Comparison of ENCODE assay signal across 10 cellular contexts in genomic region chr9:22170990-22171663, GRCh38.
A peak's percentile ranks its signal among the peaks of the same experiment; 100 is the strongest.
DNase-seq lines count a peak whose midpoint lies in the region; ATAC-seq, FAIRE-seq and TF ChIP-seq lines count a peak whose summit lies in the region.
"Had no signal": no experiment of that assay in that cellular context is flagged by ENCODE, and none has a peak within 500 bp of the region (broad histone marks: within the 10 kb centered on the region; RNA-seq: fewer than 3 reads in every experiment).

No MANE protein-coding gene starts in this region.

- H3K36me3 ChIP-seq in PC-9 (ENCODE audit: low read depth) (no peaks in the 10 kb centered on the region), smooth muscle cell (ENCODE audit: low read depth) (no peaks in the 10 kb centered on the region), prostate gland (no peaks in the 10 kb centered on the region)
- H3K36me3 ChIP-seq: vagina had no signal

- no peak for TF ChIP-seq POLR2A in prostate gland (IDR thresholded peaks at IDR 0.05)

- DNase-seq in GM19239 (ENCODE audit: insufficient read length, low spot score), result no peak
- DNase-seq in PC-9, result no peak
- no peak for DNase-seq in smooth muscle cell (lab: John Stamatoyannopoulos, UW; ENCODE audit: unreplicated experiment)
- no peak for DNase-seq in prostate gland (ENCODE audit: low spot score)
- no peak for DNase-seq in middle frontal gyrus (ENCODE audit: extremely low spot score, low spot score)
- DNase-seq in activated effector memory CD4-positive, alpha-beta T cell treated with anti-CD3 and anti-CD28 coated beads, Interleukin-2, amount 50 U/mL, for 16 hours, result no peak
- DNase-seq: activated T-cell treated with anti-CD3 and anti-CD28 coated beads, Interleukin-2, amount 50 U/mL, for 72 hours; NCI-H1694 treated with DMSO at 0.1 percent for 48 hours had no signal

- peak; percentile 51 for ATAC-seq in HG03060 (IDR thresholded peaks at IDR 0.05; ENCODE audit: low read depth, unreplicated experiment)
- ATAC-seq: activated T-cell treated with anti-CD3 and anti-CD28 coated beads, Interleukin-2, amount 50 U/mL, for 72 hours had no signal

- H3K27me3 ChIP-seq in PC-9 (ENCODE audit: insufficient read depth, low read depth) (no peaks in the 10 kb centered on the region), smooth muscle cell (ENCODE audit: low read depth) (no peaks in the 10 kb centered on the region), prostate gland (replicated peaks; ENCODE audit: insufficient read depth) (no peaks in the 10 kb centered on the region)
- H3K27me3 ChIP-seq: vagina had no signal

- H3K4me2 ChIP-seq in PC-9 (no peak overlapping the region), smooth muscle cell (peak overlapping the region; percentile 38)

- FAIRE-seq in GM19239 (lab: Jason Lieb, UNC), result peak; percentile 8

- BruUV-seq in PC-9 (replicated peaks; lab: Mats Ljungman, UMichigan), result no TSS peak

- H3K79me2 ChIP-seq in PC-9 (ENCODE audit: low read depth) (no peaks in the 10 kb centered on the region), smooth muscle cell (ENCODE audit: low read depth) (no peaks in the 10 kb centered on the region)

- no peaks in the 10 kb centered on the region for H3K9me2 ChIP-seq in PC-9 (ENCODE audit: insufficient read depth)

- POLR2A ChIA-PET in PC-9 (lab: Charles Lee; ENCODE audit: unreplicated experiment), result no interaction called here

- WGBS in smooth muscle cell (ENCODE audit: low lambda C conversion rate), result 85% methylated on average over 2 of the region's 2 CpGs
- WGBS in prostate gland, result 71% methylated on average over 2 of the region's 2 CpGs

- no peak overlapping the region for H2AFZ ChIP-seq in PC-9
- no peak overlapping the region for H2AFZ ChIP-seq in smooth muscle cell (ENCODE audit: low read depth)

- H3F3A ChIP-seq in PC-9 (ENCODE audit: insufficient read depth, low read depth) (peaks cover 9% of the 10 kb centered on the region), smooth muscle cell (ENCODE audit: low read depth) (peaks cover 6% of the 10 kb centered on the region)

- no peak overlapping the region for H3K9ac ChIP-seq in smooth muscle cell (ENCODE audit: low read depth)

- H3K9me3 ChIP-seq in PC-9 (ENCODE audit: insufficient read depth, low read depth) (no peaks in the 10 kb centered on the region), smooth muscle cell (replicated peaks; ENCODE audit: low read depth) (no peaks in the 10 kb centered on the region), prostate gland (no peaks in the 10 kb centered on the region)
- H3K9me3 ChIP-seq: vagina had no signal

- H3K27ac ChIP-seq in PC-9, result peak overlapping the region; percentile 72; the same call in 1 of the 2 replicates
- H3K27ac ChIP-seq in smooth muscle cell (ENCODE audit: low read depth), result peak overlapping the region; percentile 89
- H3K27ac ChIP-seq in prostate gland, result no peak overlapping the region
- H3K27ac ChIP-seq: vagina had no signal

- CTCF ChIA-PET in PC-9 (lab: Charles Lee), result no interaction called here

- no peaks in the 10 kb centered on the region for H4K20me1 ChIP-seq in PC-9 (ENCODE audit: insufficient read depth)
- H4K20me1 ChIP-seq in smooth muscle cell (ENCODE audit: low read depth), result no peaks in the 10 kb centered on the region

- H3K4me1 ChIP-seq in PC-9 (replicated peaks; ENCODE audit: insufficient read depth) (peaks cover 25% of the 10 kb centered on the region), smooth muscle cell (ENCODE audit: low read depth) (peaks cover 6% of the 10 kb centered on the region), prostate gland (replicated peaks) (no peaks in the 10 kb centered on the region)
- H3K4me1 ChIP-seq: vagina had no signal

- intact Hi-C loops in PC-9 (cut with micrococcal nuclease; ENCODE audit: unreplicated experiment) (no loop called here), prostate gland (cut with DNase I) (no loop called here)

- TF ChIP-seq CTCF in PC-9 (conservative IDR thresholded peaks at IDR 0.05), result no peak
- TF ChIP-seq CTCF in smooth muscle cell (IDR thresholded peaks at IDR 0.05; ENCODE audit: borderline replicate concordance, insufficient read depth, poor library complexity, severe bottlenecking), result no peak
- TF ChIP-seq CTCF in prostate gland (IDR thresholded peaks at IDR 0.05), result no peak

- H3K4me3 ChIP-seq in PC-9 (no peak overlapping the region), smooth muscle cell (no peak overlapping the region), prostate gland (no peak overlapping the region)
- H3K4me3 ChIP-seq: vagina had no signal

Comparison
In these comparisons a context has a peak if more than half of its experiments do, and no peak if none do; other contexts are left out.
1. H3K27ac ChIP-seq: peak in PC-9 (single experiment) and smooth muscle cell (single experiment); none in prostate gland (0 of 2).